In the genomic region with DNA sequence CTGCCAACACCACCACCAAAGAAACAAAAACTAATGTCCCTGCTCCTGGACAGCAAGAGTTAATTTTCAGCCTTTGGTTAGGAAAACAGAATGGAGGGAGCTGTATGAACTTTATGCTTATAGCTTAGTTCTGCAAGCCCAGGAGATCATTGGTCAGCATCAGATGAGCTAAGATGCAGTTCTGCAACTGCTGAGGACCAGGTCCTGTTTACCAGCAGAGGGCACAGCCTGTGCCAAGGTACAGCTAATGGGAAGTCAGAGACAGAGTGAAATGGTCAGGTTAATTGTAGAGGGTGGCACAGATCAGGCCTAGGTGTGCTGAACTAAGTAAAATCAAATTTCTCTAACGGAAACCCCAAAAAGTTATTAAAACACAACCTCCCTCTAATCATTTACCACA, we compare ENCODE assay signal across 9 cellular contexts.
DNase-seq lines count a peak whose midpoint lies in the region; ATAC-seq, FAIRE-seq and TF ChIP-seq lines count a peak whose summit lies in the region.
"Had no signal": no experiment of that assay in that cellular context is flagged by ENCODE, and none has a peak within 500 bp of the region (broad histone marks: within the 10 kb centered on the region; RNA-seq: fewer than 3 reads in every experiment).

No MANE protein-coding gene starts in this region.

- no peaks in the 10 kb centered on the region for H3K36me3 ChIP-seq in HCT116 (ENCODE audit: control insufficient read depth in 1 of 2, insufficient read depth in 2 of 2, low read length in 2 of 2)
- H3K36me3 ChIP-seq in SK-N-SH (replicated peaks in 1 of 2; ENCODE audit: control insufficient read depth in 1 of 2, insufficient read depth in 2 of 2, low read length in 1 of 2): no peaks in the 10 kb centered on the region

- no peaks in the 10 kb centered on the region for H3K27me3 Mint-ChIP-seq in activated CD4-positive, alpha-beta T cell treated with anti-CD3 and anti-CD28 coated beads, Interleukin-2, amount 10 ng/mL, durations not matched to agents 7 days and 5 days

- TF ChIP-seq EP300 in SK-N-SH (IDR thresholded peaks at IDR 0.05; ENCODE audit: borderline replicate concordance in 1 of 2, low read depth in 1 of 2, low read length in 1 of 2): no peak

- no peak for FAIRE-seq in D721Med (lab: Jason Lieb, UNC)

- H3K36me3 Mint-ChIP-seq in activated CD4-positive, alpha-beta T cell treated with anti-CD3 and anti-CD28 coated beads, Interleukin-2, amount 10 ng/mL, durations not matched to agents 7 days and 5 days (ENCODE audit: low read depth): no peaks in the 10 kb centered on the region

- H3K4me1 Mint-ChIP-seq in activated CD4-positive, alpha-beta T cell treated with anti-CD3 and anti-CD28 coated beads, Interleukin-2, amount 10 ng/mL, durations not matched to agents 7 days and 5 days: no peaks in the 10 kb centered on the region

- RAD21 ChIA-PET in HCT116 (lab: Charles Lee; ENCODE audit: low non-redundant PET in 1 of 2, low total read pairs in 2 of 2, uncharacterized antibody in 2 of 2, unreplicated experiment in 2 of 2): interaction anchor here (0.9 to 1.1 kb wide), 3 partner anchors 200 to 202 kb away, joined by 3 to 10 read pairs (median 8); no protein-coding TSS in a partner anchor

- H3K79me2 ChIP-seq in HCT116 (ENCODE audit: insufficient read depth, low read length) (no peaks in the 10 kb centered on the region), SK-N-SH (ENCODE audit: insufficient read depth) (no peaks in the 10 kb centered on the region)

- H3K27ac Mint-ChIP-seq in activated CD4-positive, alpha-beta T cell treated with anti-CD3 and anti-CD28 coated beads, Interleukin-2, amount 10 ng/mL, durations not matched to agents 7 days and 5 days: no peak overlapping the region

- no peaks in the 10 kb centered on the region for H3K4me1 ChIP-seq in HCT116 (ENCODE audit: control insufficient read depth in 1 of 2, insufficient read depth in 2 of 2, low read length in 2 of 2)
- H3K4me1 ChIP-seq in SK-N-SH (ENCODE audit: control insufficient read depth in 1 of 2, insufficient read depth in 2 of 2, low read depth in 1 of 2, low read length in 1 of 2): peaks cover 0 to 4% of the 10 kb centered on the region in 2 experiments; a peak in 2 of 4 replicates

- H3K9me3 Mint-ChIP-seq in activated CD4-positive, alpha-beta T cell treated with anti-CD3 and anti-CD28 coated beads, Interleukin-2, amount 10 ng/mL, durations not matched to agents 7 days and 5 days: no peaks in the 10 kb centered on the region
- H3K9me3 Mint-ChIP-seq: neural crest cell had no signal

- POLR2A ChIA-PET in HCT116 (lab: Charles Lee) (no interaction called here), SK-N-SH (lab: Yijun Ruan, JAX) (no interaction called here)
- POLR2A ChIA-PET in activated CD4-positive, alpha-beta T cell treated with anti-CD3 and anti-CD28 coated beads, Interleukin-2, amount 10 ng/mL, durations not matched to agents 7 days and 5 days (lab: Charles Lee): interaction anchor here (0.7 kb wide), 1 partner anchor 133 kb away, joined by 3 read pairs; no protein-coding TSS in a partner anchor

- no TSS peak for BruUV-seq in HCT116 (replicated peaks; lab: Mats Ljungman, UMichigan)

- no peak for DNase-seq in D721Med (ENCODE audit: insufficient read length, low spot score)
- DNase-seq in HCT116 (ENCODE audit: low read depth, low spot score): no peak
- peak; percentile 15 for DNase-seq in SK-N-SH
- DNase-seq in left colon: no peak
- DNase-seq in activated CD4-positive, alpha-beta T cell treated with anti-CD3 and anti-CD28 coated beads, Interleukin-2, amount 10 ng/mL, durations not matched to agents 7 days and 5 days: no peak
- DNase-seq in 8988T: no peak
- DNase-seq in activated CD8-positive, alpha-beta memory T cell treated with anti-CD3 and anti-CD28 coated beads, Interleukin-2, amount 50 U/mL, for 4 hours: no peak
- DNase-seq in HUDEP-2 (lab: John Stamatoyannopoulos, UW; ENCODE audit: unreplicated experiment in 76 of 76): no peak

- H2AFZ ChIP-seq in HCT116 (ENCODE audit: low read depth, low read length, poor library complexity, severe bottlenecking) (no peak overlapping the region), SK-N-SH (ENCODE audit: low read depth) (no peak overlapping the region)

- TF ChIP-seq RAD21 in HCT116 (IDR thresholded peaks at IDR 0.05; ENCODE audit: low read depth): peak; percentile 65
- TF ChIP-seq RAD21 in SK-N-SH (IDR thresholded peaks at IDR 0.05; ENCODE audit: low read length): peak; percentile 65

- ATAC-seq in HCT116: peak; percentile 74
- peak; percentile 66 for ATAC-seq in left colon

- H3K9me2 ChIP-seq in HCT116 (ENCODE audit: insufficient read depth) (no peaks in the 10 kb centered on the region), SK-N-SH (no peaks in the 10 kb centered on the region)

- H3K27ac ChIP-seq in HCT116 (ENCODE audit: low read depth, low read length) (no peak overlapping the region), SK-N-SH (ENCODE audit: low read depth in 2 of 2, low read length in 1 of 2) (peak overlapping the region in 1 of 2 experiments; percentile 73; a peak in 2 of 4 replicates)

- intact Hi-C loops in HCT116 (cut with micrococcal nuclease) (loop anchor here (1.0 kb wide), 1 partner anchor 202 kb away; no protein-coding TSS in a partner anchor), left colon (cut with DNase I, micrococcal nuclease) (loop anchor here in 1 of 2 donors (10.0 kb wide), 1 partner anchor 200 kb away; no protein-coding TSS in a partner anchor)

- H3K4me3 ChIP-seq in HCT116 (replicated peaks in 1 of 2; ENCODE audit: low read depth in 1 of 2, low read length in 2 of 2): no peak overlapping the region
- H3K4me3 ChIP-seq in SK-N-SH (ENCODE audit: low read depth in 2 of 2, low read length in 1 of 2): no peak overlapping the region

- H4K20me1 ChIP-seq in HCT116 (ENCODE audit: insufficient read depth): no peaks in the 10 kb centered on the region
- no peaks in the 10 kb centered on the region for H4K20me1 ChIP-seq in SK-N-SH (ENCODE audit: insufficient read depth)

- no peak for TF ChIP-seq POLR2A in HCT116 (IDR thresholded peaks at IDR 0.05; ENCODE audit: borderline replicate concordance, extremely low read depth, insufficient read depth, insufficient read length)

- no peaks in the 10 kb centered on the region for H3F3A ChIP-seq in SK-N-SH (replicated peaks; ENCODE audit: insufficient read depth)

- CTCF ChIA-PET in HCT116 (lab: Charles Lee): interaction anchor here (0.6 to 2.6 kb wide), 5 partner anchors 17 to 307 kb away, joined by 3 to 35 read pairs (median 4); no protein-coding TSS in a partner anchor
- CTCF ChIA-PET in SK-N-SH (lab: Yijun Ruan, JAX): interaction anchor here (0.5 to 3.3 kb wide), 19 partner anchors 13 to 307 kb away, joined by 3 to 33 read pairs (median 3); a partner anchor contains a TSS
- CTCF ChIA-PET in activated CD4-positive, alpha-beta T cell treated with anti-CD3 and anti-CD28 coated beads, Interleukin-2, amount 10 ng/mL, durations not matched to agents 7 days and 5 days (lab: Charles Lee): interaction anchor here (0.7 to 1.4 kb wide), 3 partner anchors 14 to 88 kb away, joined by 3 to 4 read pairs (median 3); no protein-coding TSS in a partner anchor

- 92% methylated on average over 1 of the region's 1 CpG for WGBS in SK-N-SH (ENCODE audit: low lambda C conversion rate)

- no peak overlapping the region for H3K4me3 Mint-ChIP-seq in activated CD4-positive, alpha-beta T cell treated with anti-CD3 and anti-CD28 coated beads, Interleukin-2, amount 10 ng/mL, durations not matched to agents 7 days and 5 days
- H3K4me3 Mint-ChIP-seq: neural crest cell had no signal

- no peaks in the 10 kb centered on the region for H3K27me3 ChIP-seq in HCT116 (ENCODE audit: insufficient read depth, low read length)
- H3K27me3 ChIP-seq in SK-N-SH (ENCODE audit: insufficient read depth): no peaks in the 10 kb centered on the region

- TF ChIP-seq CTCF in D721Med (IDR thresholded peaks at IDR 0.05; ENCODE audit: insufficient read depth, missing control alignments) (peak; percentile 37), HCT116 (IDR thresholded peaks at IDR 0.05 in 2 of 3, conservative IDR thresholded peaks at IDR 0.05 in 1 of 3; ENCODE audit: borderline replicate concordance in 1 of 3, insufficient read depth in 1 of 3, low read depth in 2 of 3, low read length in 2 of 3) (peak; percentile 39 to 48 (median 40); a peak in 4 of 6 replicates), SK-N-SH (IDR thresholded peaks at IDR 0.05) (peak; percentile 52)

- H3K9me3 ChIP-seq in HCT116 (ENCODE audit: control insufficient read depth in 1 of 2, insufficient read depth in 1 of 2, low read depth in 1 of 2, low read length in 2 of 2) (no peaks in the 10 kb centered on the region), SK-N-SH (no peaks in the 10 kb centered on the region)

- no peak overlapping the region for H3K9ac ChIP-seq in HCT116 (ENCODE audit: low read length)
- no peak overlapping the region for H3K9ac ChIP-seq in SK-N-SH

- H3K4me2 ChIP-seq in HCT116 (ENCODE audit: low read length): no peak overlapping the region
- no peak overlapping the region for H3K4me2 ChIP-seq in SK-N-SH

TF ChIP-seq in HCT116, 20 proteins besides CTCF, POLR2A, EP300 and RAD21 (continues in another document):
- TF ChIP-seq FOSL1 (IDR thresholded peaks at IDR 0.05; ENCODE audit: low read depth): no peak
- TF ChIP-seq SIN3A (IDR thresholded peaks at IDR 0.05; ENCODE audit: low read depth): no peak
- TF ChIP-seq ZFX (IDR thresholded peaks at IDR 0.05): no peak
- no peak for TF ChIP-seq YY1 (IDR thresholded peaks at IDR 0.05; ENCODE audit: extremely low read depth, insufficient replicate concordance, low read depth, low read length)
- no peak for TF ChIP-seq SRF (IDR thresholded peaks at IDR 0.05; ENCODE audit: low read depth)
- no peak for TF ChIP-seq EGR1 (IDR thresholded peaks at IDR 0.05; ENCODE audit: low read depth)
- TF ChIP-seq ZNF274 (IDR thresholded peaks at IDR 0.05; ENCODE audit: low read depth, low read length): no peak
- TF ChIP-seq CBX3 (IDR thresholded peaks at IDR 0.05; ENCODE audit: low read depth): no peak
- TF ChIP-seq POLR2AphosphoS5 (IDR thresholded peaks at IDR 0.05; ENCODE audit: low read depth, low read length): no peak

TF ChIP-seq in SK-N-SH, 30 proteins besides CTCF, POLR2A, EP300 and RAD21 (continues in another document):
- TF ChIP-seq NRF1 (IDR thresholded peaks at IDR 0.05; ENCODE audit: low read depth, low read length) (no peak), SMC3 (IDR thresholded peaks at IDR 0.05; ENCODE audit: low read depth, low read length) (peak; percentile 74), TEAD4 (IDR thresholded peaks at IDR 0.05; ENCODE audit: borderline replicate concordance, insufficient read depth) (no peak)
- TF ChIP-seq, protein P1, sequence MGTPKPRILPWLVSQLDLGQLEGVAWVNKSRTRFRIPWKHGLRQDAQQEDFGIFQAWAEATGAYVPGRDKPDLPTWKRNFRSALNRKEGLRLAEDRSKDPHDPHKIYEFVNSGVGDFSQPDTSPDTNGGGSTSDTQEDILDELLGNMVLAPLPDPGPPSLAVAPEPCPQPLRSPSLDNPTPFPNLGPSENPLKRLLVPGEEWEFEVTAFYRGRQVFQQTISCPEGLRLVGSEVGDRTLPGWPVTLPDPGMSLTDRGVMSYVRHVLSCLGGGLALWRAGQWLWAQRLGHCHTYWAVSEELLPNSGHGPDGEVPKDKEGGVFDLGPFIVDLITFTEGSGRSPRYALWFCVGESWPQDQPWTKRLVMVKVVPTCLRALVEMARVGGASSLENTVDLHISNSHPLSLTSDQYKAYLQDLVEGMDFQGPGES (IDR thresholded peaks at IDR 0.05; ENCODE audit: low read depth, low read length): no peak
